ENCODE assay signal across 15 cellular contexts in the genomic region with DNA sequence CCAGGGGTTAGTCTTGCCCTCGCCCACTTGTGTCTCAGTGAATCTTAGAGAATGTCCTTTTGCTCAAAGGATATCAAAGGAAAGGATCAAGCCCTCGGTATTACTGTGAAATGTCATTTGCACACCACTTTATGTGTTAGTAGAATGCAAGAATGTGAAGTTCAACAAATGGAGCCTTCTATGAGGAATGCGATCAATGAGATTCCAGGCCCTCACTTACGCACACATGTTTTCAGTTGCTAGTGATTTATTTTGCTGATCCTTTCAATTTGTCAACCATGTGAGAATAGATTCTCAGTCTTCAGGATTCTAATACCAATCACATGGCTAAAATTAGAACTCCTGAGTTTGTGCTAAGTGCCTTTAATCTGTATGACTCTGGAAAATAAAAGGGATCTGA.
A peak's percentile ranks its signal among the peaks of the same experiment; 100 is the strongest.
DNase-seq lines count a peak whose midpoint lies in the region; ATAC-seq and TF ChIP-seq lines count a peak whose summit lies in the region.
"Had no signal": no experiment of that assay in that cellular context is flagged by ENCODE, and none has a peak within 500 bp of the region (broad histone marks: within the 10 kb centered on the region; RNA-seq: fewer than 3 reads in every experiment).

No MANE protein-coding gene starts in this region.

- intact Hi-C loops in left cardiac atrium (cut with DNase I), result no loop called here

- H3K9me3 ChIP-seq in cardiac muscle cell (ENCODE audit: low read depth) (no peaks in the 10 kb centered on the region), OCI-LY3 (ENCODE audit: insufficient read depth, low read length) (peaks cover 10% of the 10 kb centered on the region), adipocyte (ENCODE audit: control insufficient read depth, low read length) (peaks cover 18% of the 10 kb centered on the region)
- H3K9me3 ChIP-seq: BE2C had no signal

- H3K27me3 ChIP-seq in cardiac muscle cell (no peaks in the 10 kb centered on the region), OCI-LY3 (ENCODE audit: low read depth, low read length) (no peaks in the 10 kb centered on the region), adipocyte (replicated peaks; ENCODE audit: control insufficient read depth, insufficient read depth, low read length) (no peaks in the 10 kb centered on the region)
- H3K27me3 ChIP-seq: BE2C had no signal

- no peak overlapping the region for H2AFZ ChIP-seq in OCI-LY3 (ENCODE audit: low read depth, low read length)

- H3K4me3 ChIP-seq in cardiac muscle cell, result no peak overlapping the region
- H3K4me3 ChIP-seq in OCI-LY3 (ENCODE audit: low read length), result no peak overlapping the region
- H3K4me3 ChIP-seq in adipocyte (ENCODE audit: low read length), result no peak overlapping the region
- H3K4me3 ChIP-seq in retinal pigment epithelial cell (ENCODE audit: low read length), result no peak overlapping the region

- peaks cover 4% of the 10 kb centered on the region for H3K4me1 ChIP-seq in cardiac muscle cell (ENCODE audit: low read depth)
- H3K4me1 ChIP-seq in OCI-LY3 (ENCODE audit: low read length), result peaks cover 19% of the 10 kb centered on the region
- H3K4me1 ChIP-seq in adipocyte (ENCODE audit: control insufficient read depth, insufficient read depth, low read length), result no peaks in the 10 kb centered on the region
- H3K4me1 ChIP-seq: BE2C had no signal

- DNase-seq in cardiac muscle cell (ENCODE audit: low read depth in 1 of 2, low spot score in 1 of 2) (peak in 1 of 2 donors; percentile 12), left cardiac atrium (no peak), adipocyte (ENCODE audit: low read depth) (peak; percentile 1), retinal pigment epithelial cell (ENCODE audit: low read depth) (peak; percentile 68), caudate nucleus (lab: John Stamatoyannopoulos, UW) (no peak), dedifferentiated amniotic fluid mesenchymal stem cell (ENCODE audit: extremely low spot score) (no peak), activated gamma-delta T cell treated with Interleukin-2 at 50 U/mL for 16 hours (no peak)
- DNase-seq: ACHN; BE2C; C1 segment of cervical spinal cord; CD8-positive, alpha-beta memory T cell; GDM1; GOT3; H7 had no signal

- ATAC-seq in left cardiac atrium, result no peak

- no peaks in the 10 kb centered on the region for H3K79me2 ChIP-seq in OCI-LY3 (ENCODE audit: low read length)

- TF ChIP-seq CTCF in cardiac muscle cell (IDR thresholded peaks at IDR 0.05; ENCODE audit: low read depth, low read length) (no peak), OCI-LY3 (IDR thresholded peaks at IDR 0.05; ENCODE audit: low read depth, low read length) (no peak), retinal pigment epithelial cell (conservative IDR thresholded peaks at IDR 0.05; ENCODE audit: low read depth, low read length) (no peak)

- H3K9ac ChIP-seq in OCI-LY3 (ENCODE audit: low read length), result no peak overlapping the region
- H3K9ac ChIP-seq in adipocyte (ENCODE audit: low read length), result no peak overlapping the region

- peak overlapping the region; percentile 24 for H3K27ac ChIP-seq in cardiac muscle cell
- peak overlapping the region; percentile 53; the same call in 1 of the 2 replicates for H3K27ac ChIP-seq in OCI-LY3 (ENCODE audit: low read length)
- no peak overlapping the region for H3K27ac ChIP-seq in caudate nucleus (ENCODE audit: low read depth, low read length)

- H4K20me1 ChIP-seq in OCI-LY3 (ENCODE audit: insufficient read depth, low read length), result no peaks in the 10 kb centered on the region

- H3K4me2 ChIP-seq in OCI-LY3 (ENCODE audit: low read length), result peak overlapping the region; percentile 20

- H3K36me3 ChIP-seq in cardiac muscle cell (no peaks in the 10 kb centered on the region), OCI-LY3 (replicated peaks; ENCODE audit: low read depth, low read length) (peaks cover 10% of the 10 kb centered on the region), adipocyte (ENCODE audit: control insufficient read depth, insufficient read depth, low read length, severe bottlenecking) (no peaks in the 10 kb centered on the region)
- H3K36me3 ChIP-seq: BE2C had no signal

Comparison
In these comparisons a context has a peak if more than half of its experiments do, and no peak if none do; other contexts are left out.
1. DNase-seq: peak in adipocyte (single experiment) and retinal pigment epithelial cell (single experiment); none in left cardiac atrium (single experiment), caudate nucleus (0 of 61), dedifferentiated amniotic fluid mesenchymal stem cell (single experiment) and activated gamma-delta T cell treated with Interleukin-2 at 50 U/mL for 16 hours (single experiment).